ENCODE assay signal across 19 cellular contexts in genomic region chr1:245551536-245551935, GRCh38.
"Had no signal": no experiment of that assay in that cellular context is flagged by ENCODE, and none has a peak within 500 bp of the region (broad histone marks: within the 10 kb centered on the region; RNA-seq: fewer than 3 reads in every experiment).

No MANE protein-coding gene starts in this region.

- H3K4me3 ChIP-seq: colonic mucosa, esophagus muscularis mucosa, gastrocnemius medialis, heart right ventricle, left lung, lower lobe of right lung had no signal

- H3K27me3 ChIP-seq: colonic mucosa, esophagus muscularis mucosa, gastrocnemius medialis, heart right ventricle, left lung had no signal

- DNase-seq: colonic mucosa; cortex of kidney; effector CD8-positive, alpha-beta T cell; effector memory CD8-positive, alpha-beta T cell; endodermal cell; foreskin melanocyte; gastrocnemius medialis; glutamatergic neuron; head of caudate nucleus; heart right ventricle; hippocampal formation; left cardiac atrium; left lung; left ventricle myocardium superior; lower lobe of right lung; mesenchymal stem cell; midbrain had no signal

- H3K4me3 Mint-ChIP-seq: dendritic cell treated with granulocyte-macrophage colony-stimulating factor and Interleukin-4, amounts not matched to agents 40 ng/mL and 50 ng/mL, for 4 days; effector memory CD8-positive, alpha-beta T cell; endodermal cell had no signal

- H3K27ac Mint-ChIP-seq: dendritic cell treated with granulocyte-macrophage colony-stimulating factor and Interleukin-4, amounts not matched to agents 40 ng/mL and 50 ng/mL, for 4 days; effector memory CD8-positive, alpha-beta T cell; endodermal cell had no signal

- H3K9me3 ChIP-seq: colonic mucosa, esophagus muscularis mucosa, gastrocnemius medialis, heart right ventricle, left lung, lower lobe of right lung had no signal

- H3K4me1 ChIP-seq: colonic mucosa, esophagus muscularis mucosa, gastrocnemius medialis, left lung, lower lobe of right lung had no signal

- H3K27ac ChIP-seq: colonic mucosa, esophagus muscularis mucosa, gastrocnemius medialis, left lung, lower lobe of right lung had no signal

- H3K9me3 Mint-ChIP-seq: dendritic cell treated with granulocyte-macrophage colony-stimulating factor and Interleukin-4, amounts not matched to agents 40 ng/mL and 50 ng/mL, for 4 days; endodermal cell had no signal

- H3K36me3 ChIP-seq: colonic mucosa, esophagus muscularis mucosa, gastrocnemius medialis, heart right ventricle, left lung, lower lobe of right lung had no signal

- ATAC-seq: effector memory CD8-positive, alpha-beta T cell; gastrocnemius medialis; left cardiac atrium; left lung; left ventricle myocardium superior; lower lobe of right lung had no signal
